Comparison of ENCODE assay signal across 23 cellular contexts in the genomic region with DNA sequence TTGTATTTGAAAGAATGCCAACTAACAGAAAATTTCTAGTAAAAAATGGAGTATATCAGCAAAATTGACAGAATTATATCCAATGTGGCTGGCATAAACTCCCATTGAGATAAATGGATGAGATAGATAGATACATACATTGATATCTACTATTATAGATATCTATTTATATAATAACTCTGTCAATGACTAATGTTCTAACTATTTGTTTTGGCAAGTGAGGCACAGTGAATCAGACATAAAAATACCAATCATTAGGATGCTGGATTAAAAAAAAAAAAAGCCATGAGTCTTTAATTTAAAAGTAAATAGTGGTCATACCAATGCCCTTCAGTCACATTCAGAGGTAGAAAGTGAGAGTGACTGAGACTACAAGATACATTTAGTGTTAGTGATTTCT. TPM values are rescaled to one million over a fixed set of nuclear protein-coding genes. Genes with fewer than 3 reads are reported as not detected.
DNase-seq lines count a peak whose midpoint lies in the region; ATAC-seq, FAIRE-seq and TF ChIP-seq lines count a peak whose summit lies in the region.
"Had no signal": no experiment of that assay in that cellular context is flagged by ENCODE, and none has a peak within 500 bp of the region (broad histone marks: within the 10 kb centered on the region; RNA-seq: fewer than 3 reads in every experiment).

No MANE protein-coding gene starts in this region.

- no peak for TF ChIP-seq RAD21 in A549 (conservative IDR thresholded peaks at IDR 0.05 in 1 of 2, IDR thresholded peaks at IDR 0.05 in 1 of 2)

- no peaks in the 10 kb centered on the region for H3K9me3 Mint-ChIP-seq in nephron progenitor cell
- H3K9me3 Mint-ChIP-seq: activated naive CD4-positive, alpha-beta T cell treated with anti-CD3 and anti-CD28 coated beads, Interleukin-2, amount 10 ng/mL, durations not matched to agents 7 days and 5 days; neural crest cell; stimulated activated effector memory CD8-positive, alpha-beta T cell treated with anti-CD3 and anti-CD28 coated beads, Interleukin-12 subunit alpha, Interleukin-12 subunit beta, amount 100 ng/mL, for 72 hours had no signal

- POLR2A ChIA-PET in A549 (lab: Yijun Ruan, JAX): no interaction called here

- no peak overlapping the region for H3K27ac Mint-ChIP-seq in nephron progenitor cell
- H3K27ac Mint-ChIP-seq: activated naive CD4-positive, alpha-beta T cell treated with anti-CD3 and anti-CD28 coated beads, Interleukin-2, amount 10 ng/mL, durations not matched to agents 7 days and 5 days; GM23338; stimulated activated effector memory CD8-positive, alpha-beta T cell treated with anti-CD3 and anti-CD28 coated beads, Interleukin-12 subunit alpha, Interleukin-12 subunit beta, amount 100 ng/mL, for 72 hours had no signal

- TF ChIP-seq POLR2A in A549 (IDR thresholded peaks at IDR 0.05; ENCODE audit: low read length): no peak

- H3K4me1 ChIP-seq in A549: peaks cover 25% of the 10 kb centered on the region
- H3K4me1 ChIP-seq: esophagus muscularis mucosa, lower lobe of right lung had no signal

- H3K4me1 Mint-ChIP-seq in nephron progenitor cell: peaks cover 22% of the 10 kb centered on the region
- H3K4me1 Mint-ChIP-seq: activated naive CD4-positive, alpha-beta T cell treated with anti-CD3 and anti-CD28 coated beads, Interleukin-2, amount 10 ng/mL, durations not matched to agents 7 days and 5 days; GM23338; neural crest cell; stimulated activated effector memory CD8-positive, alpha-beta T cell treated with anti-CD3 and anti-CD28 coated beads, Interleukin-12 subunit alpha, Interleukin-12 subunit beta, amount 100 ng/mL, for 72 hours had no signal

- TF ChIP-seq CTCF in A549 (IDR thresholded peaks at IDR 0.05): no peak
- TF ChIP-seq CTCF in foreskin fibroblast (IDR thresholded peaks at IDR 0.05; ENCODE audit: low read depth, low read length): no peak
- no peak for TF ChIP-seq CTCF in nephron progenitor cell (IDR thresholded peaks at IDR 0.05)

- CTCF ChIA-PET in A549 (lab: Yijun Ruan, JAX): interaction anchor here (1.0 to 1.3 kb wide), 4 partner anchors 9 to 56 kb away, joined by 3 to 4 read pairs (median 4); partner anchors contain the start of gene GLIPR1L2

- ATAC-seq in A549 (peak in 1 of 2 experiments; percentile 47; a peak in 3 of 6 replicates), HG02884 (IDR thresholded peaks at IDR 0.05; ENCODE audit: unreplicated experiment) (no peak)
- ATAC-seq: activated CD4-positive, CD25-positive, alpha-beta regulatory T cell treated with anti-CD3 and anti-CD28 coated beads, Interleukin-2, amount 50 U/mL, for 24 hours; GM23338; lower lobe of right lung; sciatic nerve; stimulated activated effector memory CD8-positive, alpha-beta T cell treated with anti-CD3 and anti-CD28 coated beads, Interleukin-12 subunit alpha, Interleukin-12 subunit beta, amount 100 ng/mL, for 72 hours had no signal

- no peaks in the 10 kb centered on the region for H3K27me3 Mint-ChIP-seq in nephron progenitor cell (ENCODE audit: low read depth, poor library complexity)

- H3K27ac ChIP-seq in A549: no peak overlapping the region
- H3K27ac ChIP-seq: esophagus muscularis mucosa, lower lobe of right lung had no signal

- FAIRE-seq in A549 (lab: Jason Lieb, UNC): no peak
- FAIRE-seq: A204.1 had no signal

- no peak for TF ChIP-seq EP300 in A549 (IDR thresholded peaks at IDR 0.05)

- DNase-seq in A549 (ENCODE audit: low read depth in 1 of 2, low spot score in 1 of 2) (peak; percentile 7 to 13), HPDE6-E6E7 (ENCODE audit: extremely low spot score) (peak; percentile 15), astrocyte of the hippocampus (ENCODE audit: low read depth, low spot score) (peak; percentile 54), foreskin fibroblast (peak; percentile 64 to 80), nephron progenitor cell (no peak), NCI-H1048 (lab: John Stamatoyannopoulos, UW) (no peak)
- no peak for DNase-seq in activated CD8-positive, alpha-beta memory T cell treated with anti-CD3 and anti-CD28 coated beads, Interleukin-2, amount 50 U/mL, for 48 hours
- DNase-seq: activated CD8-positive, alpha-beta memory T cell treated with anti-CD3 and anti-CD28 coated beads, Interleukin-2, amount 50 U/mL, for 4 hours; activated naive CD4-positive, alpha-beta T cell treated with anti-CD3 and anti-CD28 coated beads, Interleukin-2, amount 10 ng/mL, durations not matched to agents 7 days and 5 days; cerebellar nuclear complex; Karpas-422; lower lobe of right lung; NCI-H187 treated with DMSO at 0.1 percent for 48 hours; NCI-H524 treated with DMSO at 0.1 percent for 48 hours; OCI-M1 had no signal

- H3K9me3 ChIP-seq in A549: no peaks in the 10 kb centered on the region
- H3K9me3 ChIP-seq: lower lobe of right lung had no signal

- H3K4me3 ChIP-seq in A549 (no peak overlapping the region), foreskin fibroblast (ENCODE audit: low read depth in 1 of 2, low read length in 2 of 2) (no peak overlapping the region)
- H3K4me3 ChIP-seq: esophagus muscularis mucosa, GM23338, lower lobe of right lung had no signal

- 0 out of 3 replicates have a peak overlapping the region, but pooled peaks have one; percentile 5 for H3K4me2 ChIP-seq in A549
- H3K4me2 ChIP-seq: GM23338 had no signal

- no peaks in the 10 kb centered on the region for H3K36me3 Mint-ChIP-seq in nephron progenitor cell (ENCODE audit: low read depth)
- H3K36me3 Mint-ChIP-seq: activated naive CD4-positive, alpha-beta T cell treated with anti-CD3 and anti-CD28 coated beads, Interleukin-2, amount 10 ng/mL, durations not matched to agents 7 days and 5 days; stimulated activated effector memory CD8-positive, alpha-beta T cell treated with anti-CD3 and anti-CD28 coated beads, Interleukin-12 subunit alpha, Interleukin-12 subunit beta, amount 100 ng/mL, for 72 hours had no signal

- H3K4me3 Mint-ChIP-seq in nephron progenitor cell: no peak overlapping the region
- H3K4me3 Mint-ChIP-seq: activated naive CD4-positive, alpha-beta T cell treated with anti-CD3 and anti-CD28 coated beads, Interleukin-2, amount 10 ng/mL, durations not matched to agents 7 days and 5 days; GM23338; neural crest cell; stimulated activated effector memory CD8-positive, alpha-beta T cell treated with anti-CD3 and anti-CD28 coated beads, Interleukin-12 subunit alpha, Interleukin-12 subunit beta, amount 100 ng/mL, for 72 hours had no signal

TF ChIP-seq in A549, 52 proteins besides CTCF, POLR2A, EP300 and RAD21:
- no peak for TF ChIP-seq FOSB (CRISPR knock-in tag; IDR thresholded peaks at IDR 0.05)
- TF ChIP-seq ZC3H11A (IDR thresholded peaks at IDR 0.05): no peak
- no peak for TF ChIP-seq JUN (IDR thresholded peaks at IDR 0.05)
- no peak for TF ChIP-seq NR3C1 (IDR thresholded peaks at IDR 0.05)
- no peak for TF ChIP-seq ATOH8 (CRISPR knock-in tag; IDR thresholded peaks at IDR 0.05; ENCODE audit: low read depth)
- TF ChIP-seq, protein P1, sequence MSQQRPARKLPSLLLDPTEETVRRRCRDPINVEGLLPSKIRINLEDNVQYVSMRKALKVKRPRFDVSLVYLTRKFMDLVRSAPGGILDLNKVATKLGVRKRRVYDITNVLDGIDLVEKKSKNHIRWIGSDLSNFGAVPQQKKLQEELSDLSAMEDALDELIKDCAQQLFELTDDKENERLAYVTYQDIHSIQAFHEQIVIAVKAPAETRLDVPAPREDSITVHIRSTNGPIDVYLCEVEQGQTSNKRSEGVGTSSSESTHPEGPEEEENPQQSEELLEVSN (IDR thresholded peaks at IDR 0.05; ENCODE audit: borderline replicate concordance, low read depth): no peak
- no peak for TF ChIP-seq POLR2AphosphoS2 (conservative IDR thresholded peaks at IDR 0.05; ENCODE audit: low read length)
- TF ChIP-seq, protein P2, sequence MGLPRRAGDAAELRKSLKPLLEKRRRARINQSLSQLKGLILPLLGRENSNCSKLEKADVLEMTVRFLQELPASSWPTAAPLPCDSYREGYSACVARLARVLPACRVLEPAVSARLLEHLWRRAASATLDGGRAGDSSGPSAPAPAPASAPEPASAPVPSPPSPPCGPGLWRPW (IDR thresholded peaks at IDR 0.05): no peak
- peak; percentile 27; the same call in 1 of the 2 replicates for TF ChIP-seq FOSL2 (IDR thresholded peaks at IDR 0.05)
- peak; percentile 50; the same call in 1 of the 2 replicates for TF ChIP-seq FOSL2 (CRISPR knock-in tag; IDR thresholded peaks at IDR 0.05)
- TF ChIP-seq JUNB (IDR thresholded peaks at IDR 0.05): peak; percentile 40; the same call in 1 of the 2 replicates
- TF ChIP-seq BCL3 (IDR thresholded peaks at IDR 0.05): no peak
TF ChIP-seq in A549: peak in this region for 2.

RNA-seq across cellular contexts. Expression of gene GLIPR1, which starts 33.7 kb away (rescaled TPM):
- polyA plus RNA-seq in A549 (2011; rRNA removed): 42.2 and 45.8 TPM in 2 replicates
- 13.4 and 20.0 TPM in 2 replicates for polyA plus RNA-seq in A549 (2012; cell fraction: cytosol; rRNA removed)
- polyA plus RNA-seq in A549 (2012; cell fraction: nucleus; rRNA removed): 9.9 and 16.0 TPM in 2 replicates
- 42.6 to 45.0 TPM (median 44.5 TPM) in 3 replicates for polyA plus RNA-seq in A549 (2017; fragmentation: RNase III; extraction: RNeasy Plus Mini Kit Qiagen cat#74134 plus additional on column Dnase treatment)
- polyA minus RNA-seq in A549 (2011; rRNA and poly(A)+ RNA removed): 37.9 and 42.2 TPM in 2 replicates

RNA-seq across cellular contexts. Expression of gene GLIPR1L2, which starts 56.0 kb away (rescaled TPM):
- polyA plus RNA-seq in A549 (2011; rRNA removed) (0.90 and 0.97 TPM in 2 replicates), A549 (2017; fragmentation: RNase III; extraction: RNeasy Plus Mini Kit Qiagen cat#74134 plus additional on column Dnase treatment) (0.24 to 0.57 TPM (median 0.40 TPM) in 3 replicates)
- 0.09 and 0.13 TPM in 2 replicates for polyA plus RNA-seq in A549 (2012; cell fraction: cytosol; rRNA removed)
- polyA plus RNA-seq in A549 (2012; cell fraction: nucleus; rRNA removed): 0.04 TPM in 1 of 2 replicates, not detected in the other
- 0.24 and 0.66 TPM in 2 replicates for polyA minus RNA-seq in A549 (2011; rRNA and poly(A)+ RNA removed)

Comparison
In these comparisons a context has a peak if more than half of its experiments do, and no peak if none do; other contexts are left out.
1. DNase-seq: peak in A549 (2 of 2), HPDE6-E6E7 (single experiment), astrocyte of the hippocampus (single experiment) and foreskin fibroblast (2 of 2); none in activated CD8-positive, alpha-beta memory T cell treated with anti-CD3 and anti-CD28 coated beads, Interleukin-2, amount 50 U/mL, for 48 hours (single experiment), nephron progenitor cell (single experiment) and NCI-H1048 (single experiment).